1 cellular context compared by ENCODE assay signal in the genomic region with DNA sequence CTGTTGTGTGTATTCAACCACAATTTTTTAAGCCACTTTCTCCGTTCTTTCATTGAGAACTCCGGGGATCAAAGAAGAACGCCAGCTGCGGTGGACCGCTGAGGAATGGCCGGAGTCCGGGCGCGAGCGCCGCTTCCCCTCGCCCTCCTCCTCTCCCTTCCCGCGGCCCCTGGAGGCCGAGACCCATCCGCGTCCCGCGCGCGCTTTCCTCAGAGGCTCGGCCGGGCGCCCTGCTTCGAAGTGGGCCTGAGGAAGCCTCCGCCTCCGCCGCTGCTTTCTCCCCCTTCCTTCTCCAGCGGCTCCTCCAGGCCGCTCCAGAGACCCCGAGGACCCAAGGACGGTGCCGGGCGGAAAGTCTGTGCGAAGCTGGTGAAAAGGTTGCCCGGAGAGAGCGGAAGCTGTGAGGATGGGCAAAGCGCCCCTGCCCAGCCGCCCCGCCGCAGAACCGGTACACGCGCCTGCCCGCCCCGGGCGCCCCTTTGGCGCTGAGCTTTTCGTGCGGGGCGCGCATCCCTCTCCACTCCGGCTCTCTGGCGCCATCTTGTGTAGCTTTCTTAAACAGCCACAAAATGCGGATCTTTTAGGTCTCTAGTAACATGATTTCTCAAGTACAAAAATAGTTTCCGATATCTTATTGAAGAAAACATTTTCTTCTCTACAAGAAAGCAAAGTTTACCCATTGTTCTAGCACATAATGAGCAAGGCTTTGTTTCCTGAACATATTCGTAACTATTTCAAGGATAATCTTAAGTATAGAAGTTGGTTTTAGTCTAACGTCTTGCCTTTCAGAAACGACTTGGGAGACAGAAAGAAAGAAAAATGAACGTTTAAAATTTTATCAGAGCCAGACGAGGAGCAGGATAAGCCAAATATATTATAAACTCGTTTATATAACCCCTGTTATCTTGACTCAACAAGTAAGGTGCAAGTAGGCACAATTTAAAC.
A peak's percentile ranks its signal among the peaks of the same experiment; 100 is the strongest.
TF ChIP-seq lines count a peak whose summit lies in the region.

No MANE protein-coding gene starts in this region.

TF ChIP-seq in GM12878, 131 proteins besides CTCF, POLR2A, EP300 and RAD21 (continued from another document and continues in another):
- TF ChIP-seq, protein P1, sequence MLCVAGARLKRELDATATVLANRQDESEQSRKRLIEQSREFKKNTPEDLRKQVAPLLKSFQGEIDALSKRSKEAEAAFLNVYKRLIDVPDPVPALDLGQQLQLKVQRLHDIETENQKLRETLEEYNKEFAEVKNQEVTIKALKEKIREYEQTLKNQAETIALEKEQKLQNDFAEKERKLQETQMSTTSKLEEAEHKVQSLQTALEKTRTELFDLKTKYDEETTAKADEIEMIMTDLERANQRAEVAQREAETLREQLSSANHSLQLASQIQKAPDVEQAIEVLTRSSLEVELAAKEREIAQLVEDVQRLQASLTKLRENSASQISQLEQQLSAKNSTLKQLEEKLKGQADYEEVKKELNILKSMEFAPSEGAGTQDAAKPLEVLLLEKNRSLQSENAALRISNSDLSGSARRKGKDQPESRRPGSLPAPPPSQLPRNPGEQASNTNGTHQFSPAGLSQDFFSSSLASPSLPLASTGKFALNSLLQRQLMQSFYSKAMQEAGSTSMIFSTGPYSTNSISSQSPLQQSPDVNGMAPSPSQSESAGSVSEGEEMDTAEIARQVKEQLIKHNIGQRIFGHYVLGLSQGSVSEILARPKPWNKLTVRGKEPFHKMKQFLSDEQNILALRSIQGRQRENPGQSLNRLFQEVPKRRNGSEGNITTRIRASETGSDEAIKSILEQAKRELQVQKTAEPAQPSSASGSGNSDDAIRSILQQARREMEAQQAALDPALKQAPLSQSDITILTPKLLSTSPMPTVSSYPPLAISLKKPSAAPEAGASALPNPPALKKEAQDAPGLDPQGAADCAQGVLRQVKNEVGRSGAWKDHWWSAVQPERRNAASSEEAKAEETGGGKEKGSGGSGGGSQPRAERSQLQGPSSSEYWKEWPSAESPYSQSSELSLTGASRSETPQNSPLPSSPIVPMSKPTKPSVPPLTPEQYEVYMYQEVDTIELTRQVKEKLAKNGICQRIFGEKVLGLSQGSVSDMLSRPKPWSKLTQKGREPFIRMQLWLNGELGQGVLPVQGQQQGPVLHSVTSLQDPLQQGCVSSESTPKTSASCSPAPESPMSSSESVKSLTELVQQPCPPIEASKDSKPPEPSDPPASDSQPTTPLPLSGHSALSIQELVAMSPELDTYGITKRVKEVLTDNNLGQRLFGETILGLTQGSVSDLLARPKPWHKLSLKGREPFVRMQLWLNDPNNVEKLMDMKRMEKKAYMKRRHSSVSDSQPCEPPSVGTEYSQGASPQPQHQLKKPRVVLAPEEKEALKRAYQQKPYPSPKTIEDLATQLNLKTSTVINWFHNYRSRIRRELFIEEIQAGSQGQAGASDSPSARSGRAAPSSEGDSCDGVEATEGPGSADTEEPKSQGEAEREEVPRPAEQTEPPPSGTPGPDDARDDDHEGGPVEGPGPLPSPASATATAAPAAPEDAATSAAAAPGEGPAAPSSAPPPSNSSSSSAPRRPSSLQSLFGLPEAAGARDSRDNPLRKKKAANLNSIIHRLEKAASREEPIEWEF (IDR thresholded peaks at IDR 0.05; ENCODE audit: insufficient replicate concordance, low read depth, low read length) = no peak
- TF ChIP-seq, protein P2, sequence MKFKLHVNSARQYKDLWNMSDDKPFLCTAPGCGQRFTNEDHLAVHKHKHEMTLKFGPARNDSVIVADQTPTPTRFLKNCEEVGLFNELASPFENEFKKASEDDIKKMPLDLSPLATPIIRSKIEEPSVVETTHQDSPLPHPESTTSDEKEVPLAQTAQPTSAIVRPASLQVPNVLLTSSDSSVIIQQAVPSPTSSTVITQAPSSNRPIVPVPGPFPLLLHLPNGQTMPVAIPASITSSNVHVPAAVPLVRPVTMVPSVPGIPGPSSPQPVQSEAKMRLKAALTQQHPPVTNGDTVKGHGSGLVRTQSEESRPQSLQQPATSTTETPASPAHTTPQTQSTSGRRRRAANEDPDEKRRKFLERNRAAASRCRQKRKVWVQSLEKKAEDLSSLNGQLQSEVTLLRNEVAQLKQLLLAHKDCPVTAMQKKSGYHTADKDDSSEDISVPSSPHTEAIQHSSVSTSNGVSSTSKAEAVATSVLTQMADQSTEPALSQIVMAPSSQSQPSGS (IDR thresholded peaks at IDR 0.05; ENCODE audit: low read length) = no peak
- no peak for TF ChIP-seq NR2C1 (IDR thresholded peaks at IDR 0.05)
- no peak for TF ChIP-seq SUZ12 (IDR thresholded peaks at IDR 0.05; ENCODE audit: unreplicated experiment)
- TF ChIP-seq ZSCAN29 (IDR thresholded peaks at IDR 0.05) = no peak
- TF ChIP-seq MEF2A (IDR thresholded peaks at IDR 0.05; ENCODE audit: insufficient read depth, low read depth, low read length) = no peak
- TF ChIP-seq SMAD5 (IDR thresholded peaks at IDR 0.05; ENCODE audit: low read depth) = no peak
- TF ChIP-seq NFXL1 (IDR thresholded peaks at IDR 0.05; ENCODE audit: borderline replicate concordance) = no peak
- TF ChIP-seq, protein P3, sequence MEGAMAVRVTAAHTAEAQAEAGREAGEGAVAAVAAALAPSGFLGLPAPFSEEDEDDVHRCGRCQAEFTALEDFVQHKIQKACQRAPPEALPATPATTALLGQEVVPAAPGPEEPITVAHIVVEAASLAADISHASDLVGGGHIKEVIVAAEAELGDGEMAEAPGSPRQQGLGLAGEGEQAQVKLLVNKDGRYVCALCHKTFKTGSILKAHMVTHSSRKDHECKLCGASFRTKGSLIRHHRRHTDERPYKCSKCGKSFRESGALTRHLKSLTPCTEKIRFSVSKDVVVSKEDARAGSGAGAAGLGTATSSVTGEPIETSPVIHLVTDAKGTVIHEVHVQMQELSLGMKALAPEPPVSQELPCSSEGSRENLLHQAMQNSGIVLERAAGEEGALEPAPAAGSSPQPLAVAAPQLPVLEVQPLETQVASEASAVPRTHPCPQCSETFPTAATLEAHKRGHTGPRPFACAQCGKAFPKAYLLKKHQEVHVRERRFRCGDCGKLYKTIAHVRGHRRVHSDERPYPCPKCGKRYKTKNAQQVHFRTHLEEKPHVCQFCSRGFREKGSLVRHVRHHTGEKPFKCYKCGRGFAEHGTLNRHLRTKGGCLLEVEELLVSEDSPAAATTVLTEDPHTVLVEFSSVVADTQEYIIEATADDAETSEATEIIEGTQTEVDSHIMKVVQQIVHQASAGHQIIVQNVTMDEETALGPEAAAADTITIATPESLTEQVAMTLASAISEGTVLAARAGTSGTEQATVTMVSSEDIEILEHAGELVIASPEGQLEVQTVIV (IDR thresholded peaks at IDR 0.05; ENCODE audit: borderline replicate concordance, partially characterized antibody) = no peak
- TF ChIP-seq BMI1 (IDR thresholded peaks at IDR 0.05; ENCODE audit: borderline replicate concordance) = no peak
- TF ChIP-seq, protein P4, sequence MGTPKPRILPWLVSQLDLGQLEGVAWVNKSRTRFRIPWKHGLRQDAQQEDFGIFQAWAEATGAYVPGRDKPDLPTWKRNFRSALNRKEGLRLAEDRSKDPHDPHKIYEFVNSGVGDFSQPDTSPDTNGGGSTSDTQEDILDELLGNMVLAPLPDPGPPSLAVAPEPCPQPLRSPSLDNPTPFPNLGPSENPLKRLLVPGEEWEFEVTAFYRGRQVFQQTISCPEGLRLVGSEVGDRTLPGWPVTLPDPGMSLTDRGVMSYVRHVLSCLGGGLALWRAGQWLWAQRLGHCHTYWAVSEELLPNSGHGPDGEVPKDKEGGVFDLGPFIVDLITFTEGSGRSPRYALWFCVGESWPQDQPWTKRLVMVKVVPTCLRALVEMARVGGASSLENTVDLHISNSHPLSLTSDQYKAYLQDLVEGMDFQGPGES (IDR thresholded peaks at IDR 0.05) = no peak
- TF ChIP-seq, protein P5, sequence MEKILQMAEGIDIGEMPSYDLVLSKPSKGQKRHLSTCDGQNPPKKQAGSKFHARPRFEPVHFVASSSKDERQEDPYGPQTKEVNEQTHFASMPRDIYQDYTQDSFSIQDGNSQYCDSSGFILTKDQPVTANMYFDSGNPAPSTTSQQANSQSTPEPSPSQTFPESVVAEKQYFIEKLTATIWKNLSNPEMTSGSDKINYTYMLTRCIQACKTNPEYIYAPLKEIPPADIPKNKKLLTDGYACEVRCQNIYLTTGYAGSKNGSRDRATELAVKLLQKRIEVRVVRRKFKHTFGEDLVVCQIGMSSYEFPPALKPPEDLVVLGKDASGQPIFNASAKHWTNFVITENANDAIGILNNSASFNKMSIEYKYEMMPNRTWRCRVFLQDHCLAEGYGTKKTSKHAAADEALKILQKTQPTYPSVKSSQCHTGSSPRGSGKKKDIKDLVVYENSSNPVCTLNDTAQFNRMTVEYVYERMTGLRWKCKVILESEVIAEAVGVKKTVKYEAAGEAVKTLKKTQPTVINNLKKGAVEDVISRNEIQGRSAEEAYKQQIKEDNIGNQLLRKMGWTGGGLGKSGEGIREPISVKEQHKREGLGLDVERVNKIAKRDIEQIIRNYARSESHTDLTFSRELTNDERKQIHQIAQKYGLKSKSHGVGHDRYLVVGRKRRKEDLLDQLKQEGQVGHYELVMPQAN (conservative IDR thresholded peaks at IDR 0.05) = no peak
- TF ChIP-seq BHLHE40 (IDR thresholded peaks at IDR 0.05; ENCODE audit: borderline replicate concordance in 1 of 2, low read depth in 2 of 2, low read length in 1 of 2) = peak in 1 of 2 experiments; percentile 20; a peak in 1 of 4 replicates
- TF ChIP-seq, protein P6, sequence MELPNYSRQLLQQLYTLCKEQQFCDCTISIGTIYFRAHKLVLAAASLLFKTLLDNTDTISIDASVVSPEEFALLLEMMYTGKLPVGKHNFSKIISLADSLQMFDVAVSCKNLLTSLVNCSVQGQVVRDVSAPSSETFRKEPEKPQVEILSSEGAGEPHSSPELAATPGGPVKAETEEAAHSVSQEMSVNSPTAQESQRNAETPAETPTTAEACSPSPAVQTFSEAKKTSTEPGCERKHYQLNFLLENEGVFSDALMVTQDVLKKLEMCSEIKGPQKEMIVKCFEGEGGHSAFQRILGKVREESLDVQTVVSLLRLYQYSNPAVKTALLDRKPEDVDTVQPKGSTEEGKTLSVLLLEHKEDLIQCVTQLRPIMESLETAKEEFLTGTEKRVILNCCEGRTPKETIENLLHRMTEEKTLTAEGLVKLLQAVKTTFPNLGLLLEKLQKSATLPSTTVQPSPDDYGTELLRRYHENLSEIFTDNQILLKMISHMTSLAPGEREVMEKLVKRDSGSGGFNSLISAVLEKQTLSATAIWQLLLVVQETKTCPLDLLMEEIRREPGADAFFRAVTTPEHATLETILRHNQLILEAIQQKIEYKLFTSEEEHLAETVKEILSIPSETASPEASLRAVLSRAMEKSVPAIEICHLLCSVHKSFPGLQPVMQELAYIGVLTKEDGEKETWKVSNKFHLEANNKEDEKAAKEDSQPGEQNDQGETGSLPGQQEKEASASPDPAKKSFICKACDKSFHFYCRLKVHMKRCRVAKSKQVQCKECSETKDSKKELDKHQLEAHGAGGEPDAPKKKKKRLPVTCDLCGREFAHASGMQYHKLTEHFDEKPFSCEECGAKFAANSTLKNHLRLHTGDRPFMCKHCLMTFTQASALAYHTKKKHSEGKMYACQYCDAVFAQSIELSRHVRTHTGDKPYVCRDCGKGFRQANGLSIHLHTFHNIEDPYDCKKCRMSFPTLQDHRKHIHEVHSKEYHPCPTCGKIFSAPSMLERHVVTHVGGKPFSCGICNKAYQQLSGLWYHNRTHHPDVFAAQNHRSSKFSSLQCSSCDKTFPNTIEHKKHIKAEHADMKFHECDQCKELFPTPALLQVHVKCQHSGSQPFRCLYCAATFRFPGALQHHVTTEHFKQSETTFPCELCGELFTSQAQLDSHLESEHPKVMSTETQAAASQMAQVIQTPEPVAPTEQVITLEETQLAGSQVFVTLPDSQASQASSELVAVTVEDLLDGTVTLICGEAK (IDR thresholded peaks at IDR 0.05; ENCODE audit: borderline replicate concordance) = no peak
- no peak for TF ChIP-seq ZNF24 (IDR thresholded peaks at IDR 0.05)
- no peak for TF ChIP-seq EZH2 (IDR thresholded peaks at IDR 0.05; ENCODE audit: borderline replicate concordance, control insufficient read depth, low read depth, low read length)
- peak in 1 of 2 experiments; percentile 20; a peak in 1 of 4 replicates for TF ChIP-seq IKZF2 (IDR thresholded peaks at IDR 0.05)
- TF ChIP-seq MEF2B (IDR thresholded peaks at IDR 0.05; ENCODE audit: partially characterized antibody, poor library complexity, severe bottlenecking) = no peak
- no peak for TF ChIP-seq CBX5 (IDR thresholded peaks at IDR 0.05; ENCODE audit: low read depth)
- TF ChIP-seq YBX1 (IDR thresholded peaks at IDR 0.05) = no peak
- no peak for TF ChIP-seq SIN3A (IDR thresholded peaks at IDR 0.05; ENCODE audit: low read depth, low read length)
- TF ChIP-seq GABPA (IDR thresholded peaks at IDR 0.05; ENCODE audit: low read depth) = no peak
- peak; percentile 63 for TF ChIP-seq LARP7 (IDR thresholded peaks at IDR 0.05)
- TF ChIP-seq POLR2AphosphoS5 (IDR thresholded peaks at IDR 0.05; ENCODE audit: low read length) = no peak
- TF ChIP-seq SMC3 (IDR thresholded peaks at IDR 0.05; ENCODE audit: borderline replicate concordance, low read length) = peak; percentile 94
- TF ChIP-seq CREB1 (IDR thresholded peaks at IDR 0.05; ENCODE audit: low read depth) = no peak
- TF ChIP-seq GATAD2B (conservative IDR thresholded peaks at IDR 0.05; ENCODE audit: low read depth) = peak; percentile 55; the same call in 1 of the 2 replicates
- TF ChIP-seq, protein P7, sequence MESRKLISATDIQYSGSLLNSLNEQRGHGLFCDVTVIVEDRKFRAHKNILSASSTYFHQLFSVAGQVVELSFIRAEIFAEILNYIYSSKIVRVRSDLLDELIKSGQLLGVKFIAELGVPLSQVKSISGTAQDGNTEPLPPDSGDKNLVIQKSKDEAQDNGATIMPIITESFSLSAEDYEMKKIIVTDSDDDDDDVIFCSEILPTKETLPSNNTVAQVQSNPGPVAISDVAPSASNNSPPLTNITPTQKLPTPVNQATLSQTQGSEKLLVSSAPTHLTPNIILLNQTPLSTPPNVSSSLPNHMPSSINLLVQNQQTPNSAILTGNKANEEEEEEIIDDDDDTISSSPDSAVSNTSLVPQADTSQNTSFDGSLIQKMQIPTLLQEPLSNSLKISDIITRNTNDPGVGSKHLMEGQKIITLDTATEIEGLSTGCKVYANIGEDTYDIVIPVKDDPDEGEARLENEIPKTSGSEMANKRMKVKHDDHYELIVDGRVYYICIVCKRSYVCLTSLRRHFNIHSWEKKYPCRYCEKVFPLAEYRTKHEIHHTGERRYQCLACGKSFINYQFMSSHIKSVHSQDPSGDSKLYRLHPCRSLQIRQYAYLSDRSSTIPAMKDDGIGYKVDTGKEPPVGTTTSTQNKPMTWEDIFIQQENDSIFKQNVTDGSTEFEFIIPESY (IDR thresholded peaks at IDR 0.05) = no peak
- TF ChIP-seq CBFB (IDR thresholded peaks at IDR 0.05; ENCODE audit: low read depth) = no peak
- no peak for TF ChIP-seq HDAC6 (IDR thresholded peaks at IDR 0.05; ENCODE audit: unreplicated experiment)
- TF ChIP-seq RCOR1 (conservative IDR thresholded peaks at IDR 0.05; ENCODE audit: low read depth, low read length) = no peak
- TF ChIP-seq, protein P8, sequence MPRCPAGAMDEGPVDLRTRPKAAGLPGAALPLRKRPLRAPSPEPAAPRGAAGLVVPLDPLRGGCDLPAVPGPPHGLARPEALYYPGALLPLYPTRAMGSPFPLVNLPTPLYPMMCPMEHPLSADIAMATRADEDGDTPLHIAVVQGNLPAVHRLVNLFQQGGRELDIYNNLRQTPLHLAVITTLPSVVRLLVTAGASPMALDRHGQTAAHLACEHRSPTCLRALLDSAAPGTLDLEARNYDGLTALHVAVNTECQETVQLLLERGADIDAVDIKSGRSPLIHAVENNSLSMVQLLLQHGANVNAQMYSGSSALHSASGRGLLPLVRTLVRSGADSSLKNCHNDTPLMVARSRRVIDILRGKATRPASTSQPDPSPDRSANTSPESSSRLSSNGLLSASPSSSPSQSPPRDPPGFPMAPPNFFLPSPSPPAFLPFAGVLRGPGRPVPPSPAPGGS (IDR thresholded peaks at IDR 0.05; ENCODE audit: borderline replicate concordance, insufficient read depth, low read depth, low read length, poor library complexity, severe bottlenecking) = no peak
